ENCODE assay signal across 28 cellular contexts in the genomic region with DNA sequence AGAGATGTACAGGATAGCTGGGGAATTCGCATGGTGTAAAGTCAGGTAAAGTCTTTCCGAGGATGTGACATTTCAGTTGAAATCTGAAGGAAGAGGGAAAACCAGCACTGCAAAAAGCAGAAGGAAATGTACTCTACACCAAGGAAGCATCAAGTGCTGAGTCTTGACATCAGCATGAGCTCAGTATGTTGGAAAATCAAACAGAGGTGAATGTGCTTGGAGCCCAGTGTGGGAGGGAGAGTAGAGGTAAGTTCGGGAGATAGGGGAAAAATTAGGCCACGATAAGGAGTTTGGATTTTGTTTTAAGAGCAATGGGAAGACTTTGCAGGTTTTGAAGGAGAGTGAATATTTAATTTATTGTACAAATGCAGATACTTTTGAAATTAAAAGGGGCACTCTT.
"Had no signal": no experiment of that assay in that cellular context is flagged by ENCODE, and none has a peak within 500 bp of the region (broad histone marks: within the 10 kb centered on the region; RNA-seq: fewer than 3 reads in every experiment).

No MANE protein-coding gene starts in this region.

- DNase-seq: colonic mucosa; cortex of kidney; dermis blood vessel endothelial cell; dorsolateral prefrontal cortex; effector CD4-positive, alpha-beta T cell; effector CD8-positive, alpha-beta T cell; effector memory CD4-positive, alpha-beta T cell; effector memory CD8-positive, alpha-beta T cell; endodermal cell; erythroblast; esophagus squamous epithelium; foreskin fibroblast; foreskin keratinocyte; foreskin melanocyte; gastrocnemius medialis; glutamatergic neuron; heart left ventricle; heart right ventricle had no signal

- H3K4me3 Mint-ChIP-seq: dendritic cell treated with granulocyte-macrophage colony-stimulating factor and Interleukin-4, amounts not matched to agents 40 ng/mL and 50 ng/mL, for 4 days; effector memory CD8-positive, alpha-beta T cell; endodermal cell had no signal

- FAIRE-seq: colon, endometrium, frontal cortex had no signal

- H3K79me2 ChIP-seq: hepatocyte had no signal

- H3K27ac Mint-ChIP-seq: dendritic cell treated with granulocyte-macrophage colony-stimulating factor and Interleukin-4, amounts not matched to agents 40 ng/mL and 50 ng/mL, for 4 days; effector memory CD8-positive, alpha-beta T cell; endodermal cell had no signal

- H3K27me3 ChIP-seq: colonic mucosa, dorsolateral prefrontal cortex, esophagus squamous epithelium, gastrocnemius medialis had no signal

- H3K4me3 ChIP-seq: colonic mucosa, coronary artery, dorsolateral prefrontal cortex, esophagus muscularis mucosa, esophagus squamous epithelium, gastrocnemius medialis, gastroesophageal sphincter, heart left ventricle, heart right ventricle, hepatocyte had no signal

- H3K36me3 ChIP-seq: colonic mucosa, esophagus muscularis mucosa, esophagus squamous epithelium, gastrocnemius medialis, gastroesophageal sphincter, heart left ventricle, heart right ventricle had no signal

- H3K27ac ChIP-seq: colonic mucosa, coronary artery, dorsolateral prefrontal cortex, epithelial cell of prostate, esophagus muscularis mucosa, esophagus squamous epithelium, foreskin keratinocyte, gastrocnemius medialis, gastroesophageal sphincter, heart left ventricle, heart right ventricle, hepatocyte had no signal

- H3K9me3 Mint-ChIP-seq: dendritic cell treated with granulocyte-macrophage colony-stimulating factor and Interleukin-4, amounts not matched to agents 40 ng/mL and 50 ng/mL, for 4 days; endodermal cell had no signal

- H3K4me2 ChIP-seq: hepatocyte had no signal

- H3K27me3 Mint-ChIP-seq: effector memory CD8-positive, alpha-beta T cell had no signal

- H2AFZ ChIP-seq: hepatocyte had no signal

- ATAC-seq: effector memory CD8-positive, alpha-beta T cell; esophagus mucosa; foreskin keratinocyte; gastrocnemius medialis; gastroesophageal sphincter; heart left ventricle; heart right ventricle had no signal

- H3K9me3 ChIP-seq: colonic mucosa, esophagus muscularis mucosa, esophagus squamous epithelium, gastrocnemius medialis, gastroesophageal sphincter, heart left ventricle, heart right ventricle had no signal

- H3K4me1 ChIP-seq: colonic mucosa, esophagus muscularis mucosa, esophagus squamous epithelium, foreskin keratinocyte, gastrocnemius medialis, gastroesophageal sphincter, heart left ventricle, heart right ventricle had no signal
